Comparison of ENCODE assay signal across 11 cellular contexts in genomic region chr9:113857875-113858274, GRCh38. TPM values are rescaled to one million over a fixed set of nuclear protein-coding genes. Genes with fewer than 3 reads are reported as not detected.
DNase-seq lines count a peak whose midpoint lies in the region; ATAC-seq and TF ChIP-seq lines count a peak whose summit lies in the region.
"Had no signal": no experiment of that assay in that cellular context is flagged by ENCODE, and none has a peak within 500 bp of the region (broad histone marks: within the 10 kb centered on the region; RNA-seq: fewer than 3 reads in every experiment).

No MANE protein-coding gene starts in this region.

- H3K4me3 ChIP-seq in GM23248: no peak overlapping the region
- H3K4me3 ChIP-seq in BE2C (ENCODE audit: low read depth, low read length): no peak overlapping the region
- H3K4me3 ChIP-seq: ascending aorta had no signal

- H3K4me1 ChIP-seq in GM23248 (ENCODE audit: insufficient read depth) (no peaks in the 10 kb centered on the region), BE2C (no peaks in the 10 kb centered on the region)
- H3K4me1 ChIP-seq: ascending aorta, parathyroid adenoma had no signal

- no peaks in the 10 kb centered on the region for H3K79me2 ChIP-seq in GM23248 (ENCODE audit: insufficient read depth)
- H3K79me2 ChIP-seq: parathyroid adenoma had no signal

- H4K20me1 ChIP-seq in GM23248 (ENCODE audit: insufficient read depth): no peaks in the 10 kb centered on the region

- no peak overlapping the region for H3K27ac ChIP-seq in GM23248
- H3K27ac ChIP-seq: ascending aorta, parathyroid adenoma had no signal

- in situ Hi-C loops in GM23248 (cut with MboI): no loop called here

- DNase-seq in GM23248 (peak; percentile 15), RPMI7951 (ENCODE audit: low read depth) (peak; percentile 9), memory B cell (ENCODE audit: low spot score in 2 of 2) (no peak), NCI-H524 (lab: John Stamatoyannopoulos, UW) (no peak), BE2C (no peak)
- DNase-seq: NCI-H2029 had no signal

- no peak overlapping the region for H3K4me3 Mint-ChIP-seq in memory B cell

- H3K9me3 Mint-ChIP-seq in memory B cell: no peaks in the 10 kb centered on the region

- ATAC-seq in GM18868 (IDR thresholded peaks at IDR 0.05; ENCODE audit: unreplicated experiment) (peak; percentile 96), memory B cell (ENCODE audit: low read depth) (peak; percentile 66), HG03565 (IDR thresholded peaks at IDR 0.05; ENCODE audit: unreplicated experiment) (no peak), HG02798 (IDR thresholded peaks at IDR 0.05; ENCODE audit: poor library complexity, unreplicated experiment) (no peak)

- no peaks in the 10 kb centered on the region for H3K9me2 ChIP-seq in GM23248 (ENCODE audit: insufficient read depth)

- 72 to 80% methylated on average over 4 of the region's 4 CpGs for WGBS in GM23248 (ENCODE audit: low coverage in 1 of 2, low lambda C conversion rate in 2 of 2, missing lambda C conversion rate in 2 of 2), 2 experiments

- H3K4me1 Mint-ChIP-seq in memory B cell: no peaks in the 10 kb centered on the region

- H3K27me3 Mint-ChIP-seq in memory B cell: peaks cover 7% of the 10 kb centered on the region

- no peak overlapping the region for H3K9ac ChIP-seq in GM23248
- H3K9ac ChIP-seq: parathyroid adenoma had no signal

- no peaks in the 10 kb centered on the region for H3K36me3 Mint-ChIP-seq in memory B cell

- no peak overlapping the region for H2AFZ ChIP-seq in GM23248
- H2AFZ ChIP-seq: parathyroid adenoma had no signal

- H3K27me3 ChIP-seq in GM23248 (replicated peaks; ENCODE audit: insufficient read depth): peaks cover 15% of the 10 kb centered on the region
- H3K27me3 ChIP-seq in BE2C: no peaks in the 10 kb centered on the region
- H3K27me3 ChIP-seq: ascending aorta had no signal

- H3F3A ChIP-seq in GM23248 (ENCODE audit: insufficient read depth): no peaks in the 10 kb centered on the region

- no peak overlapping the region for H3K4me2 ChIP-seq in GM23248 (ENCODE audit: unreplicated experiment)

- H3K36me3 ChIP-seq in GM23248 (ENCODE audit: low read depth): no peaks in the 10 kb centered on the region
- no peaks in the 10 kb centered on the region for H3K36me3 ChIP-seq in BE2C
- H3K36me3 ChIP-seq: ascending aorta had no signal

- no peaks in the 10 kb centered on the region for H3K9me3 ChIP-seq in GM23248 (ENCODE audit: low read depth)
- H3K9me3 ChIP-seq in BE2C: no peaks in the 10 kb centered on the region; the same call in 1 of the 2 replicates
- H3K9me3 ChIP-seq: ascending aorta had no signal

- TF ChIP-seq CTCF in BE2C (IDR thresholded peaks at IDR 0.05; ENCODE audit: low read depth, low read length): no peak

- no peak overlapping the region for H3K27ac Mint-ChIP-seq in memory B cell

RNA-seq across cellular contexts. Expression of gene ZNF618, which starts 18.2 kb away (rescaled TPM):
- total RNA-seq in GM23248 (2014; rRNA removed; shearing (Covaris generic)): 2.3 and 3.9 TPM in 2 replicates
- 5.1 and 5.7 TPM in 2 replicates for polyA plus RNA-seq in GM23248 (2016; fragmentation: Nextera tagmentation; extraction: Ambion mirVana)
- total RNA-seq in RPMI7951 (2014; rRNA removed; shearing (Covaris generic)): 2.7 and 2.9 TPM in 2 replicates
- 31.8 TPM for polyA plus RNA-seq in BE2C (2012; ENCODE audit: insufficient read depth, insufficient read length, low read depth)

Comparison
In these comparisons a context has a peak if more than half of its experiments do, and no peak if none do; other contexts are left out.
1. ATAC-seq: peak in GM18868 (single experiment) and memory B cell (single experiment); none in HG03565 (single experiment) and HG02798 (single experiment).
2. DNase-seq: peak in GM23248 (single experiment) and RPMI7951 (single experiment); none in memory B cell (0 of 2), NCI-H524 (0 of 2) and BE2C (single experiment).